In genomic region chr5:174533771-174534221, GRCh38 we compare ENCODE assay signal across 11 cellular contexts.
DNase-seq lines count a peak whose midpoint lies in the region; ATAC-seq and TF ChIP-seq lines count a peak whose summit lies in the region.
"Had no signal": no experiment of that assay in that cellular context is flagged by ENCODE, and none has a peak within 500 bp of the region (broad histone marks: within the 10 kb centered on the region; RNA-seq: fewer than 3 reads in every experiment).

No MANE protein-coding gene starts in this region.

- H3K4me1 ChIP-seq in HEK293 (ENCODE audit: control insufficient read depth, insufficient read depth, low read length): peaks cover 27% of the 10 kb centered on the region
- peaks cover 17 to 22% of the 10 kb centered on the region in 2 experiments for H3K4me1 ChIP-seq in SK-N-SH (ENCODE audit: control insufficient read depth in 1 of 2, insufficient read depth in 2 of 2, low read depth in 1 of 2, low read length in 1 of 2)
- peaks cover 24% of the 10 kb centered on the region for H3K4me1 ChIP-seq in fibroblast of lung (ENCODE audit: control insufficient read depth, extremely low read depth, insufficient read depth, low read length)
- H3K4me1 ChIP-seq in smooth muscle cell (ENCODE audit: low read depth): peaks cover 49% of the 10 kb centered on the region

- no peak overlapping the region for H3K4me3 ChIP-seq in HEK293 (ENCODE audit: low read depth, low read length)
- H3K4me3 ChIP-seq in SK-N-SH (ENCODE audit: low read depth in 2 of 2, low read length in 1 of 2): 0 out of 4 replicates have a peak overlapping the region, but pooled peaks of 1 of the 2 experiments have one; percentile 9
- H3K4me3 ChIP-seq in fibroblast of lung (replicated peaks in 1 of 4; ENCODE audit: control extremely low read depth in 1 of 4, insufficient read depth in 1 of 4, low read depth in 3 of 4, low read length in 4 of 4): no peak overlapping the region
- peak overlapping the region; percentile 14 for H3K4me3 ChIP-seq in smooth muscle cell

- POLR2A ChIA-PET in HEK293 (lab: Yijun Ruan, JAX): interaction anchor here (2.1 kb wide), 1 partner anchor 30 kb away, joined by 6 read pairs; no protein-coding TSS in a partner anchor
- POLR2A ChIA-PET in SK-N-SH (lab: Yijun Ruan, JAX): no interaction called here
- POLR2A ChIA-PET in T-cell (lab: Charles Lee): no interaction called here

- H3K27ac Mint-ChIP-seq in T-cell: no peak overlapping the region

- DNase-seq in SK-N-SH: no peak
- DNase-seq in fibroblast of lung (ENCODE audit: low read depth in 2 of 2): peak; percentile 96
- no peak for DNase-seq in smooth muscle cell (lab: John Stamatoyannopoulos, UW; ENCODE audit: unreplicated experiment)
- DNase-seq in T-cell: no peak
- DNase-seq in Right ventricle myocardium superior: no peak
- DNase-seq: foreskin melanocyte had no signal

- H3K4me2 ChIP-seq in SK-N-SH: peak overlapping the region; percentile 53
- H3K4me2 ChIP-seq in fibroblast of lung (ENCODE audit: extremely low read depth, insufficient read depth, low read length): peak overlapping the region; percentile 26
- peak overlapping the region; percentile 77 for H3K4me2 ChIP-seq in smooth muscle cell

- peaks cover 2 to 20% of the 10 kb centered on the region in 2 donors for H3K27me3 Mint-ChIP-seq in T-cell

- H3K9me3 ChIP-seq in HEK293 (ENCODE audit: control insufficient read depth, insufficient read depth, low read depth, low read length): no peaks in the 10 kb centered on the region
- no peaks in the 10 kb centered on the region for H3K9me3 ChIP-seq in SK-N-SH
- no peaks in the 10 kb centered on the region for H3K9me3 ChIP-seq in fibroblast of lung (ENCODE audit: control insufficient read depth, insufficient read depth, low read depth, low read length)
- H3K9me3 ChIP-seq in smooth muscle cell (replicated peaks; ENCODE audit: low read depth): no peaks in the 10 kb centered on the region

- H3K9me3 Mint-ChIP-seq in T-cell: peaks cover 0 to 7% (median 6%) of the 10 kb centered on the region in 3 donors

- no peak overlapping the region for H3K4me3 Mint-ChIP-seq in T-cell
- H3K4me3 Mint-ChIP-seq: nephron had no signal

- H3K4me1 Mint-ChIP-seq in T-cell: no peaks in the 10 kb centered on the region

- H3K79me2 ChIP-seq in SK-N-SH (ENCODE audit: insufficient read depth) (no peaks in the 10 kb centered on the region), fibroblast of lung (ENCODE audit: control insufficient read depth, insufficient read depth, low read length) (no peaks in the 10 kb centered on the region), smooth muscle cell (ENCODE audit: low read depth) (no peaks in the 10 kb centered on the region)

- TF ChIP-seq EP300 in SK-N-SH (IDR thresholded peaks at IDR 0.05; ENCODE audit: borderline replicate concordance in 1 of 2, low read depth in 1 of 2, low read length in 1 of 2): no peak; a peak in 1 of 4 replicates

- no peak for TF ChIP-seq RAD21 in SK-N-SH (IDR thresholded peaks at IDR 0.05; ENCODE audit: low read length)

- H2AFZ ChIP-seq in SK-N-SH (ENCODE audit: low read depth) (peak overlapping the region; percentile 54), fibroblast of lung (ENCODE audit: low read length) (no peak overlapping the region), smooth muscle cell (ENCODE audit: low read depth) (no peak overlapping the region)

- H3K9ac ChIP-seq in SK-N-SH (no peak overlapping the region; the same call in 1 of the 2 replicates), fibroblast of lung (ENCODE audit: insufficient read depth, low read length) (no peak overlapping the region), smooth muscle cell (ENCODE audit: low read depth) (peak overlapping the region; percentile 85)

- intact Hi-C loops in Right ventricle myocardium superior (cut with DNase I): no loop called here

- no peaks in the 10 kb centered on the region for H3K36me3 Mint-ChIP-seq in T-cell

- H3K27me3 ChIP-seq in SK-N-SH (ENCODE audit: insufficient read depth) (no peaks in the 10 kb centered on the region), fibroblast of lung (ENCODE audit: control insufficient read depth, insufficient read depth, low read length) (no peaks in the 10 kb centered on the region), smooth muscle cell (ENCODE audit: low read depth) (no peaks in the 10 kb centered on the region)

- no peaks in the 10 kb centered on the region for H3K9me2 ChIP-seq in SK-N-SH

- TF ChIP-seq CTCF in HEK293 (tag by site-specific recombination; IDR thresholded peaks at IDR 0.05): no peak
- no peak for TF ChIP-seq CTCF in SK-N-SH (IDR thresholded peaks at IDR 0.05)
- TF ChIP-seq CTCF in fibroblast of lung (conservative IDR thresholded peaks at IDR 0.05 in 1 of 2, IDR thresholded peaks at IDR 0.05 in 1 of 2; ENCODE audit: low read depth in 1 of 2, low read length in 2 of 2): no peak
- no peak for TF ChIP-seq CTCF in smooth muscle cell (IDR thresholded peaks at IDR 0.05; ENCODE audit: borderline replicate concordance, insufficient read depth, poor library complexity, severe bottlenecking)

- peaks cover 14% of the 10 kb centered on the region for H3F3A ChIP-seq in SK-N-SH (replicated peaks; ENCODE audit: insufficient read depth)
- H3F3A ChIP-seq in smooth muscle cell (ENCODE audit: low read depth): peaks cover 18% of the 10 kb centered on the region

- H4K20me1 ChIP-seq in SK-N-SH (ENCODE audit: insufficient read depth): no peaks in the 10 kb centered on the region
- H4K20me1 ChIP-seq in fibroblast of lung (ENCODE audit: control insufficient read depth, extremely low read depth, insufficient read depth, low read length): no peaks in the 10 kb centered on the region
- no peaks in the 10 kb centered on the region for H4K20me1 ChIP-seq in smooth muscle cell (ENCODE audit: low read depth)

- ATAC-seq in T-cell (replicated peaks in 1 of 4) (no peak), GM21423 (IDR thresholded peaks at IDR 0.05; ENCODE audit: unreplicated experiment) (no peak), Right ventricle myocardium superior (ENCODE audit: poor library complexity) (no peak), GM19324 (IDR thresholded peaks at IDR 0.05; ENCODE audit: low FRiP score, unreplicated experiment) (no peak)
- ATAC-seq: HepG2 had no signal

- CTCF ChIA-PET in HEK293 (lab: Yijun Ruan, JAX) (interaction anchor here (0.6 kb wide), 1 partner anchor 807 kb away, joined by 3 read pairs; no protein-coding TSS in a partner anchor), SK-N-SH (lab: Yijun Ruan, JAX) (interaction anchor here (1.3 kb wide), 1 partner anchor 114 kb away, joined by 3 read pairs; no protein-coding TSS in a partner anchor), T-cell (lab: Charles Lee) (no interaction called here)

- WGBS in SK-N-SH (ENCODE audit: low lambda C conversion rate): 59% methylated on average over 4 of the region's 4 CpGs
- WGBS in smooth muscle cell (ENCODE audit: low lambda C conversion rate): 16% methylated on average over 4 of the region's 4 CpGs

- peak overlapping the region; percentile 34; the same call in 1 of the 2 replicates for H3K27ac ChIP-seq in HEK293 (ENCODE audit: extremely low read depth, low read depth, low read length)
- peak overlapping the region in 1 of 2 experiments; percentile 78; a peak in 2 of 4 replicates for H3K27ac ChIP-seq in SK-N-SH (ENCODE audit: low read depth in 2 of 2, low read length in 1 of 2)
- H3K27ac ChIP-seq in fibroblast of lung (ENCODE audit: insufficient read depth, low read length): peak overlapping the region; percentile 61
- peak overlapping the region; percentile 96 for H3K27ac ChIP-seq in smooth muscle cell (ENCODE audit: low read depth)

- no peaks in the 10 kb centered on the region for H3K36me3 ChIP-seq in HEK293 (ENCODE audit: control insufficient read depth in 2 of 2, insufficient read depth in 1 of 2, low read length in 2 of 2)
- H3K36me3 ChIP-seq in SK-N-SH (replicated peaks in 1 of 2; ENCODE audit: control insufficient read depth in 1 of 2, insufficient read depth in 2 of 2, low read length in 1 of 2): no peaks in the 10 kb centered on the region
- H3K36me3 ChIP-seq in fibroblast of lung (ENCODE audit: control insufficient read depth, insufficient read depth, low read length): no peaks in the 10 kb centered on the region
- H3K36me3 ChIP-seq in smooth muscle cell (ENCODE audit: low read depth): no peaks in the 10 kb centered on the region

TF ChIP-seq in HEK293, 187 proteins besides CTCF, POLR2A, EP300 and RAD21 (continues in another document):
- TF ChIP-seq ATF2 (tag by site-specific recombination; IDR thresholded peaks at IDR 0.05; ENCODE audit: low read depth): peak; percentile 53; the same call in 1 of the 2 replicates
- TF ChIP-seq ZNF629 (tag by site-specific recombination; IDR thresholded peaks at IDR 0.05): peak; percentile 93
- no peak for TF ChIP-seq SETDB1 (IDR thresholded peaks at IDR 0.05; ENCODE audit: insufficient read length, low read length)
- no peak for TF ChIP-seq PRDM1 (tag by site-specific recombination; IDR thresholded peaks at IDR 0.05)
- no peak for TF ChIP-seq ZXDB (tag by site-specific recombination; IDR thresholded peaks at IDR 0.05)

TF ChIP-seq in SK-N-SH, 30 proteins besides CTCF, POLR2A, EP300 and RAD21 (continues in another document):
- TF ChIP-seq GABPA (IDR thresholded peaks at IDR 0.05; ENCODE audit: low read depth) (no peak), POLR2AphosphoS5 (IDR thresholded peaks at IDR 0.05; ENCODE audit: low read depth, low read length) (no peak), SMC3 (IDR thresholded peaks at IDR 0.05; ENCODE audit: low read depth, low read length) (no peak), TCF12 (IDR thresholded peaks at IDR 0.05) (peak; percentile 58), FOSL2 (IDR thresholded peaks at IDR 0.05; ENCODE audit: borderline replicate concordance, low read depth) (peak; percentile 93), RCOR1 (IDR thresholded peaks at IDR 0.05; ENCODE audit: low read length) (no peak)

Comparison
In these comparisons a context has a peak if more than half of its experiments do, and no peak if none do; other contexts are left out.
1. DNase-seq: peak in fibroblast of lung (2 of 2); none in SK-N-SH (single experiment), smooth muscle cell (single experiment), T-cell (0 of 34) and Right ventricle myocardium superior (single experiment).
2. H3K4me2 ChIP-seq: peak in every context shown above with its lines; median percentile 77 in smooth muscle cell; 53 in SK-N-SH; 26 in fibroblast of lung.
3. CTCF ChIA-PET loops: an anchor here in HEK293 (0.6 kb wide) and SK-N-SH (1.3 kb wide); none called in T-cell.
4. Of the 4 proteins assayed by ChIP-seq in both HEK293 and SK-N-SH: peak only in HEK293: none; only in SK-N-SH: PBX3; in both: none; in neither: 3.